In the genomic region with DNA sequence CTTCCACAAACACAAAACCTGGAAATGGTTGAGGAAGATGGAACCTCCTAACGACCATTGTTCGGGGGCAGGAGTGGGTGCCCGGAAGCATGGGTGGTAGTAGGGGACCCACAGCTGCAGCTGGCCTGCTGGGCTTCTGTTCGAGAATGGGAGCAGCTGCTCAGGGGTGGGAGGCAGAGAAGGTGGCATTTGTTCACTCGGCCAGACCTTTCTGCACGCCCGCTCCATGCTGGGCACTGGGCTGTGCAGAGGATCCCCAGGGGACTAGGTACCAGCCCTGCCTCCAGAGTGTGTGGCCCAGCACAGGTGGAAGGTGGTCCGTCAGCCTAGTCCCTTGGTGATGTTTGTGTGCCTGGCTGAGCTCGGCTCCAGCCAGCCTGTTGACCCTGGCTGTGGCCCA, we compare ENCODE assay signal across 1 cellular context.
TF ChIP-seq lines count a peak whose summit lies in the region.

No MANE protein-coding gene starts in this region.

TF ChIP-seq in GM23338, 12 proteins besides CTCF, POLR2A, EP300 and RAD21 (continued from another document):
- TF ChIP-seq ZNF114 (CRISPR knock-in tag; IDR thresholded peaks at IDR 0.05) (no peak), ZNF331 (CRISPR knock-in tag; IDR thresholded peaks at IDR 0.05; ENCODE audit: low read depth) (no peak), NANOG (IDR thresholded peaks at IDR 0.05; ENCODE audit: borderline replicate concordance) (no peak), EZH2phosphoT487 (IDR thresholded peaks at IDR 0.05; ENCODE audit: unreplicated experiment) (no peak), EZH2 (IDR thresholded peaks at IDR 0.05; ENCODE audit: low read depth, unreplicated experiment) (no peak), CREB1 (CRISPR knock-in tag; IDR thresholded peaks at IDR 0.05; ENCODE audit: low read depth) (no peak), POLR2AphosphoS5 (IDR thresholded peaks at IDR 0.05; ENCODE audit: low read depth) (no peak), JUNB (IDR thresholded peaks at IDR 0.05; ENCODE audit: unreplicated experiment) (no peak)
- TF ChIP-seq, protein P1, sequence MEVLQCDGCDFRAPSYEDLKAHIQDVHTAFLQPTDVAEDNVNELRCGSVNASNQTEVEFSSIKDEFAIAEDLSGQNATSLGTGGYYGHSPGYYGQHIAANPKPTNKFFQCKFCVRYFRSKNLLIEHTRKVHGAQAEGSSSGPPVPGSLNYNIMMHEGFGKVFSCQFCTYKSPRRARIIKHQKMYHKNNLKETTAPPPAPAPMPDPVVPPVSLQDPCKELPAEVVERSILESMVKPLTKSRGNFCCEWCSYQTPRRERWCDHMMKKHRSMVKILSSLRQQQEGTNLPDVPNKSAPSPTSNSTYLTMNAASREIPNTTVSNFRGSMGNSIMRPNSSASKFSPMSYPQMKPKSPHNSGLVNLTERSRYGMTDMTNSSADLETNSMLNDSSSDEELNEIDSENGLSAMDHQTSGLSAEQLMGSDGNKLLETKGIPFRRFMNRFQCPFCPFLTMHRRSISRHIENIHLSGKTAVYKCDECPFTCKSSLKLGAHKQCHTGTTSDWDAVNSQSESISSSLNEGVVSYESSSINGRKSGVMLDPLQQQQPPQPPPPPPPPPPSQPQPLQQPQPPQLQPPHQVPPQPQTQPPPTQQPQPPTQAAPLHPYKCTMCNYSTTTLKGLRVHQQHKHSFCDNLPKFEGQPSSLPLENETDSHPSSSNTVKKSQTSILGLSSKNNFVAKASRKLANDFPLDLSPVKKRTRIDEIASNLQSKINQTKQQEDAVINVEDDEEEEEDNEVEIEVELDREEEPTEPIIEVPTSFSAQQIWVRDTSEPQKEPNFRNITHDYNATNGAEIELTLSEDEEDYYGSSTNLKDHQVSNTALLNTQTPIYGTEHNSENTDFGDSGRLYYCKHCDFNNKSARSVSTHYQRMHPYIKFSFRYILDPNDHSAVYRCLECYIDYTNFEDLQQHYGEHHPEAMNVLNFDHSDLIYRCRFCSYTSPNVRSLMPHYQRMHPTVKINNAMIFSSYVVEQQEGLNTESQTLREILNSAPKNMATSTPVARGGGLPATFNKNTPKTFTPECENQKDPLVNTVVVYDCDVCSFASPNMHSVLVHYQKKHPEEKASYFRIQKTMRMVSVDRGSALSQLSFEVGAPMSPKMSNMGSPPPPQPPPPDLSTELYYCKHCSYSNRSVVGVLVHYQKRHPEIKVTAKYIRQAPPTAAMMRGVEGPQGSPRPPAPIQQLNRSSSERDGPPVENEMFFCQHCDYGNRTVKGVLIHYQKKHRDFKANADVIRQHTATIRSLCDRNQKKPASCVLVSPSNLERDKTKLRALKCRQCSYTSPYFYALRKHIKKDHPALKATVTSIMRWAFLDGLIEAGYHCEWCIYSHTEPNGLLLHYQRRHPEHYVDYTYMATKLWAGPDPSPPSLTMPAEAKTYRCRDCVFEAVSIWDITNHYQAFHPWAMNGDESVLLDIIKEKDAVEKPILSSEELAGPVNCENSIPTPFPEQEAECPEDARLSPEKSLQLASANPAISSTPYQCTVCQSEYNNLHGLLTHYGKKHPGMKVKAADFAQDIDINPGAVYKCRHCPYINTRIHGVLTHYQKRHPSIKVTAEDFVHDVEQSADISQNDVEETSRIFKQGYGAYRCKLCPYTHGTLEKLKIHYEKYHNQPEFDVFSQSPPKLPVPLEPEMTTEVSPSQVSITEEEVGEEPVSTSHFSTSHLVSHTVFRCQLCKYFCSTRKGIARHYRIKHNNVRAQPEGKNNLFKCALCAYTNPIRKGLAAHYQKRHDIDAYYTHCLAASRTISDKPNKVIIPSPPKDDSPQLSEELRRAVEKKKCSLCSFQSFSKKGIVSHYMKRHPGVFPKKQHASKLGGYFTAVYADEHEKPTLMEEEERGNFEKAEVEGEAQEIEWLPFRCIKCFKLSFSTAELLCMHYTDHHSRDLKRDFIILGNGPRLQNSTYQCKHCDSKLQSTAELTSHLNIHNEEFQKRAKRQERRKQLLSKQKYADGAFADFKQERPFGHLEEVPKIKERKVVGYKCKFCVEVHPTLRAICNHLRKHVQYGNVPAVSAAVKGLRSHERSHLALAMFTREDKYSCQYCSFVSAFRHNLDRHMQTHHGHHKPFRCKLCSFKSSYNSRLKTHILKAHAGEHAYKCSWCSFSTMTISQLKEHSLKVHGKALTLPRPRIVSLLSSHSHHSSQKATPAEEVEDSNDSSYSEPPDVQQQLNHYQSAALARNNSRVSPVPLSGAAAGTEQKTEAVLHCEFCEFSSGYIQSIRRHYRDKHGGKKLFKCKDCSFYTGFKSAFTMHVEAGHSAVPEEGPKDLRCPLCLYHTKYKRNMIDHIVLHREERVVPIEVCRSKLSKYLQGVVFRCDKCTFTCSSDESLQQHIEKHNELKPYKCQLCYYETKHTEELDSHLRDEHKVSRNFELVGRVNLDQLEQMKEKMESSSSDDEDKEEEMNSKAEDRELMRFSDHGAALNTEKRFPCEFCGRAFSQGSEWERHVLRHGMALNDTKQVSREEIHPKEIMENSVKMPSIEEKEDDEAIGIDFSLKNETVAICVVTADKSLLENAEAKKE (CRISPR knock-in tag; IDR thresholded peaks at IDR 0.05) = no peak
- TF ChIP-seq, protein P2, sequence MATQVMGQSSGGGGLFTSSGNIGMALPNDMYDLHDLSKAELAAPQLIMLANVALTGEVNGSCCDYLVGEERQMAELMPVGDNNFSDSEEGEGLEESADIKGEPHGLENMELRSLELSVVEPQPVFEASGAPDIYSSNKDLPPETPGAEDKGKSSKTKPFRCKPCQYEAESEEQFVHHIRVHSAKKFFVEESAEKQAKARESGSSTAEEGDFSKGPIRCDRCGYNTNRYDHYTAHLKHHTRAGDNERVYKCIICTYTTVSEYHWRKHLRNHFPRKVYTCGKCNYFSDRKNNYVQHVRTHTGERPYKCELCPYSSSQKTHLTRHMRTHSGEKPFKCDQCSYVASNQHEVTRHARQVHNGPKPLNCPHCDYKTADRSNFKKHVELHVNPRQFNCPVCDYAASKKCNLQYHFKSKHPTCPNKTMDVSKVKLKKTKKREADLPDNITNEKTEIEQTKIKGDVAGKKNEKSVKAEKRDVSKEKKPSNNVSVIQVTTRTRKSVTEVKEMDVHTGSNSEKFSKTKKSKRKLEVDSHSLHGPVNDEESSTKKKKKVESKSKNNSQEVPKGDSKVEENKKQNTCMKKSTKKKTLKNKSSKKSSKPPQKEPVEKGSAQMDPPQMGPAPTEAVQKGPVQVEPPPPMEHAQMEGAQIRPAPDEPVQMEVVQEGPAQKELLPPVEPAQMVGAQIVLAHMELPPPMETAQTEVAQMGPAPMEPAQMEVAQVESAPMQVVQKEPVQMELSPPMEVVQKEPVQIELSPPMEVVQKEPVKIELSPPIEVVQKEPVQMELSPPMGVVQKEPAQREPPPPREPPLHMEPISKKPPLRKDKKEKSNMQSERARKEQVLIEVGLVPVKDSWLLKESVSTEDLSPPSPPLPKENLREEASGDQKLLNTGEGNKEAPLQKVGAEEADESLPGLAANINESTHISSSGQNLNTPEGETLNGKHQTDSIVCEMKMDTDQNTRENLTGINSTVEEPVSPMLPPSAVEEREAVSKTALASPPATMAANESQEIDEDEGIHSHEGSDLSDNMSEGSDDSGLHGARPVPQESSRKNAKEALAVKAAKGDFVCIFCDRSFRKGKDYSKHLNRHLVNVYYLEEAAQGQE (IDR thresholded peaks at IDR 0.05; ENCODE audit: unreplicated experiment) = no peak
- TF ChIP-seq, protein P3, sequence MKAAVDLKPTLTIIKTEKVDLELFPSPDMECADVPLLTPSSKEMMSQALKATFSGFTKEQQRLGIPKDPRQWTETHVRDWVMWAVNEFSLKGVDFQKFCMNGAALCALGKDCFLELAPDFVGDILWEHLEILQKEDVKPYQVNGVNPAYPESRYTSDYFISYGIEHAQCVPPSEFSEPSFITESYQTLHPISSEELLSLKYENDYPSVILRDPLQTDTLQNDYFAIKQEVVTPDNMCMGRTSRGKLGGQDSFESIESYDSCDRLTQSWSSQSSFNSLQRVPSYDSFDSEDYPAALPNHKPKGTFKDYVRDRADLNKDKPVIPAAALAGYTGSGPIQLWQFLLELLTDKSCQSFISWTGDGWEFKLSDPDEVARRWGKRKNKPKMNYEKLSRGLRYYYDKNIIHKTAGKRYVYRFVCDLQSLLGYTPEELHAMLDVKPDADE (IDR thresholded peaks at IDR 0.05) = no peak
TF ChIP-seq in GM23338: peak in this region for 0.
